ENCODE assay signal across 1 cellular context in the genomic region with DNA sequence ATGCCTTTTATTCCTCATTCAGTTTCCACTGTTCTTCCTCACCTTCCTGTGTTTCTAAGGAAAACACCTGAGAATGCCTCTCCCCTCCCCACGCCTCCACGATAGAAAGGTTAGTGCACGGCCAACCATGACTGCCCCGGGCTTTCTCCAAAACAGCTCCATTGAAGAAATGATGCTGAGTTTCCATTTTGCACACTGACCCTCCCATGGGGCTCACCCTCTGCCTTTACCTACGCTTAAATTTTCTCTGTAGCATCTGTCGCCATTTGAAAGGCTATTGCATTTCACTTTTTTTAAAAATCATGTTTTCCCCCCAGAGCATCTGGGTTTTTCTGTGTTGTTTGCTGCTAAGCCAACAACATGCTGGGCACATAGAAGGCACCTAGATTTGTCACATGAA.
TF ChIP-seq lines count a peak whose summit lies in the region.

No MANE protein-coding gene starts in this region.

TF ChIP-seq in GM12878, 131 proteins besides CTCF, POLR2A, EP300 and RAD21 (continued from another document):
- TF ChIP-seq, protein P1, sequence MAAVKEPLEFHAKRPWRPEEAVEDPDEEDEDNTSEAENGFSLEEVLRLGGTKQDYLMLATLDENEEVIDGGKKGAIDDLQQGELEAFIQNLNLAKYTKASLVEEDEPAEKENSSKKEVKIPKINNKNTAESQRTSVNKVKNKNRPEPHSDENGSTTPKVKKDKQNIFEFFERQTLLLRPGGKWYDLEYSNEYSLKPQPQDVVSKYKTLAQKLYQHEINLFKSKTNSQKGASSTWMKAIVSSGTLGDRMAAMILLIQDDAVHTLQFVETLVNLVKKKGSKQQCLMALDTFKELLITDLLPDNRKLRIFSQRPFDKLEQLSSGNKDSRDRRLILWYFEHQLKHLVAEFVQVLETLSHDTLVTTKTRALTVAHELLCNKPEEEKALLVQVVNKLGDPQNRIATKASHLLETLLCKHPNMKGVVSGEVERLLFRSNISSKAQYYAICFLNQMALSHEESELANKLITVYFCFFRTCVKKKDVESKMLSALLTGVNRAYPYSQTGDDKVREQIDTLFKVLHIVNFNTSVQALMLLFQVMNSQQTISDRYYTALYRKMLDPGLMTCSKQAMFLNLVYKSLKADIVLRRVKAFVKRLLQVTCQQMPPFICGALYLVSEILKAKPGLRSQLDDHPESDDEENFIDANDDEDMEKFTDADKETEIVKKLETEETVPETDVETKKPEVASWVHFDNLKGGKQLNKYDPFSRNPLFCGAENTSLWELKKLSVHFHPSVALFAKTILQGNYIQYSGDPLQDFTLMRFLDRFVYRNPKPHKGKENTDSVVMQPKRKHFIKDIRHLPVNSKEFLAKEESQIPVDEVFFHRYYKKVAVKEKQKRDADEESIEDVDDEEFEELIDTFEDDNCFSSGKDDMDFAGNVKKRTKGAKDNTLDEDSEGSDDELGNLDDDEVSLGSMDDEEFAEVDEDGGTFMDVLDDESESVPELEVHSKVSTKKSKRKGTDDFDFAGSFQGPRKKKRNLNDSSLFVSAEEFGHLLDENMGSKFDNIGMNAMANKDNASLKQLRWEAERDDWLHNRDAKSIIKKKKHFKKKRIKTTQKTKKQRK (IDR thresholded peaks at IDR 0.05; ENCODE audit: low read depth, low read length) = no peak
- TF ChIP-seq WRNIP1 (IDR thresholded peaks at IDR 0.05; ENCODE audit: borderline replicate concordance, low read depth, low read length) = no peak
- no peak for TF ChIP-seq GATAD2B (conservative IDR thresholded peaks at IDR 0.05; ENCODE audit: low read depth)
